In genomic region chr10:110212119-110213006, GRCh38 we compare ENCODE assay signal across 8 cellular contexts. TPM values are rescaled to one million over a fixed set of nuclear protein-coding genes. Genes with fewer than 3 reads are reported as not detected.
A peak's percentile ranks its signal among the peaks of the same experiment; 100 is the strongest.
DNase-seq lines count a peak whose midpoint lies in the region; ATAC-seq and TF ChIP-seq lines count a peak whose summit lies in the region.

No MANE protein-coding gene starts in this region.

- peak overlapping the region; percentile 95 for H3K27ac Mint-ChIP-seq in activated CD4-positive, alpha-beta memory T cell treated with anti-CD3 and anti-CD28 coated beads, Interleukin-2, amount 10 ng/mL, durations not matched to agents 7 days and 5 days

- H3K9me3 Mint-ChIP-seq in activated CD4-positive, alpha-beta memory T cell treated with anti-CD3 and anti-CD28 coated beads, Interleukin-2, amount 10 ng/mL, durations not matched to agents 7 days and 5 days: no peaks in the 10 kb centered on the region

- DNase-seq in activated CD8-positive, alpha-beta memory T cell treated with anti-CD3 and anti-CD28 coated beads, Interleukin-2, amount 50 U/mL, for 4 hours: peak; percentile 31
- DNase-seq in activated CD8-positive, alpha-beta memory T cell treated with anti-CD3 and anti-CD28 coated beads, Interleukin-2, amount 50 U/mL, for 48 hours: no peak
- peak; percentile 75 for DNase-seq in activated CD4-positive, alpha-beta memory T cell treated with anti-CD3 and anti-CD28 coated beads, Interleukin-2, amount 10 ng/mL, durations not matched to agents 7 days and 5 days
- DNase-seq in heart left ventricle: peak in 3 of 5 donors; percentile 40 to 57 (median 46)
- no peak for DNase-seq in thoracic aorta (ENCODE audit: low spot score)
- DNase-seq in NCI-H345 treated with DMSO at 0.1 percent for 48 hours (lab: John Stamatoyannopoulos, UW; ENCODE audit: unreplicated experiment): no peak

- 47 to 68% (median 51%) methylated on average over 5 of the region's 5 CpGs for WGBS in heart left ventricle, 4 donors

- H3K27me3 ChIP-seq in heart left ventricle (no peaks in the 10 kb centered on the region), thoracic aorta (replicated peaks; ENCODE audit: insufficient read depth) (no peaks in the 10 kb centered on the region)

- H3K4me1 ChIP-seq in heart left ventricle (peaks cover 11 to 60% (median 42%) of the 10 kb centered on the region in 12 donors), thoracic aorta (ENCODE audit: control insufficient read depth in 1 of 2, low read depth in 2 of 2) (peaks cover 30 to 60% of the 10 kb centered on the region in 2 donors)

- no peak for ATAC-seq in heart left ventricle
- ATAC-seq in thoracic aorta (ENCODE audit: insufficient number of reproducible peaks, low FRiP score, low read depth): no peak
- ATAC-seq in HG03139 (IDR thresholded peaks at IDR 0.05; ENCODE audit: unreplicated experiment): no peak
- no peak for ATAC-seq in GM21381 (IDR thresholded peaks at IDR 0.05; ENCODE audit: unreplicated experiment)

- H3K4me1 Mint-ChIP-seq in activated CD4-positive, alpha-beta memory T cell treated with anti-CD3 and anti-CD28 coated beads, Interleukin-2, amount 10 ng/mL, durations not matched to agents 7 days and 5 days: peaks cover 54% of the 10 kb centered on the region

- intact Hi-C loops in heart left ventricle (cut with DNase I): loop anchor here in 3 of 10 donors (5.0 to 10.0 kb wide), 3 partner anchors 208 to 315 kb away; partner anchors contain the start of gene ADD3 (in 1 of the 3)

- POLR2A ChIA-PET in activated CD4-positive, alpha-beta memory T cell treated with anti-CD3 and anti-CD28 coated beads, Interleukin-2, amount 10 ng/mL, durations not matched to agents 7 days and 5 days (lab: Charles Lee): interaction anchor here (0.8 to 10.0 kb wide), 17 partner anchors 10 to 706 kb away, joined by 3 to 222 read pairs (median 7); partner anchors contain the start of genes ADD3 and BBIP1

- peaks cover 35% of the 10 kb centered on the region for H3K36me3 Mint-ChIP-seq in activated CD4-positive, alpha-beta memory T cell treated with anti-CD3 and anti-CD28 coated beads, Interleukin-2, amount 10 ng/mL, durations not matched to agents 7 days and 5 days (ENCODE audit: low read depth)

- TF ChIP-seq POLR2A in heart left ventricle (IDR thresholded peaks at IDR 0.05): peak in 1 of 2 donors; percentile 55

- CTCF ChIA-PET in activated CD4-positive, alpha-beta memory T cell treated with anti-CD3 and anti-CD28 coated beads, Interleukin-2, amount 10 ng/mL, durations not matched to agents 7 days and 5 days (lab: Charles Lee): interaction anchor here (1.2 to 10.9 kb wide), 7 partner anchors 9 to 328 kb away, joined by 3 to 179 read pairs (median 4); no protein-coding TSS in a partner anchor

- peak overlapping the region; percentile 85 to 99 (median 98) for H3K27ac ChIP-seq in heart left ventricle
- H3K27ac ChIP-seq in thoracic aorta: peak overlapping the region; percentile 99 to 100

- H3K27me3 Mint-ChIP-seq in activated CD4-positive, alpha-beta memory T cell treated with anti-CD3 and anti-CD28 coated beads, Interleukin-2, amount 10 ng/mL, durations not matched to agents 7 days and 5 days: no peaks in the 10 kb centered on the region

- H3K36me3 ChIP-seq in heart left ventricle (no peaks in the 10 kb centered on the region), thoracic aorta (no peaks in the 10 kb centered on the region)

- no peak for TF ChIP-seq CTCF in heart left ventricle (IDR thresholded peaks at IDR 0.05)
- no peak for TF ChIP-seq CTCF in thoracic aorta (IDR thresholded peaks at IDR 0.05)

- peak overlapping the region; percentile 87 for H3K4me3 Mint-ChIP-seq in activated CD4-positive, alpha-beta memory T cell treated with anti-CD3 and anti-CD28 coated beads, Interleukin-2, amount 10 ng/mL, durations not matched to agents 7 days and 5 days

- H3K4me3 ChIP-seq in heart left ventricle (peak overlapping the region in 9 of 12 donors; percentile 69 to 92 (median 84)), thoracic aorta (peak overlapping the region; percentile 93)

- H3K9me3 ChIP-seq in heart left ventricle: no peaks in the 10 kb centered on the region
- H3K9me3 ChIP-seq in thoracic aorta: no peaks in the 10 kb centered on the region

RNA-seq across cellular contexts. Expression of gene MXI1, which starts 5.0 kb away (rescaled TPM):
- 10 to 100 TPM; 74.2 to 75.4 TPM for total RNA-seq in activated CD4-positive, alpha-beta memory T cell treated with anti-CD3 and anti-CD28 coated beads, Interleukin-2, amount 10 ng/mL, durations not matched to agents 7 days and 5 days
- total RNA-seq in heart left ventricle (10 to 100 TPM; 42.6 to 83.2 (median 61.6) TPM), thoracic aorta (10 to 100 TPM; 87.7 to 92.8 TPM)
- 10 to 100 TPM; 20.3 to 39.5 TPM for polyA plus RNA-seq in heart left ventricle

Comparison
In these comparisons a context has a peak if more than half of its experiments do, and no peak if none do; other contexts are left out.
1. DNase-seq: peak in activated CD8-positive, alpha-beta memory T cell treated with anti-CD3 and anti-CD28 coated beads, Interleukin-2, amount 50 U/mL, for 4 hours (single experiment), activated CD4-positive, alpha-beta memory T cell treated with anti-CD3 and anti-CD28 coated beads, Interleukin-2, amount 10 ng/mL, durations not matched to agents 7 days and 5 days (single experiment) and heart left ventricle (3 of 5); none in activated CD8-positive, alpha-beta memory T cell treated with anti-CD3 and anti-CD28 coated beads, Interleukin-2, amount 50 U/mL, for 48 hours (single experiment), thoracic aorta (single experiment) and NCI-H345 treated with DMSO at 0.1 percent for 48 hours (single experiment).